28 cellular contexts compared by ENCODE assay signal in the genomic region with DNA sequence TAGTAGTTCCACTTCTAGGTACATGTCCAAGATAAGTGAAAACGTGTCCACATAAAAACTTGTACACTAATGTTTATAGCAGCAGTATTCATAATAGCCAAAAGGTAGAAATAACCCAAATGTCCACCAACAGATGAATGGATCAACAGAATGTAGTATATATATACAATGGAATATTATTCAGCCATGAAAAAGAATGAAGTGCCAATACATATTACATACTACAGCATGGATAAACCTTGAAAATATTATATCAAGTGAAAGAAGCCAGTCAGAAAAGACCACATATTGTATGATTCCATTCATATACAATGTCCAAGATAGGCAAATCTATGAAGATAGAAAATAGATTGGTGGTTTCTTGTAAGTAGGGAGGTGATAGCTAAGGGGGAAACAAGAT. TPM values are rescaled to one million over a fixed set of nuclear protein-coding genes. Genes with fewer than 3 reads are reported as not detected.
DNase-seq lines count a peak whose midpoint lies in the region; ATAC-seq, FAIRE-seq and TF ChIP-seq lines count a peak whose summit lies in the region.
"Had no signal": no experiment of that assay in that cellular context is flagged by ENCODE, and none has a peak within 500 bp of the region (broad histone marks: within the 10 kb centered on the region; RNA-seq: fewer than 3 reads in every experiment).

No MANE protein-coding gene starts in this region.

- H3K36me3 ChIP-seq in HEK293 (ENCODE audit: control insufficient read depth in 2 of 2, insufficient read depth in 1 of 2, low read length in 2 of 2), result no peaks in the 10 kb centered on the region
- H3K36me3 ChIP-seq in colonic mucosa, result no peaks in the 10 kb centered on the region
- H3K36me3 ChIP-seq in pancreas, result no peaks in the 10 kb centered on the region
- H3K36me3 ChIP-seq: BE2C, BLaER1 had no signal

- intact Hi-C loops in colonic mucosa (cut with DNase I) (loop anchor here (5.0 to 10.0 kb wide), 2 partner anchors 92 to 114 kb away; no protein-coding TSS in a partner anchor), pancreas (cut with DNase I) (loop anchor here in 1 of 3 donors (10.0 kb wide), 1 partner anchor 68 kb away; no protein-coding TSS in a partner anchor)

- H3K36me3 Mint-ChIP-seq in activated naive CD4-positive, alpha-beta T cell treated with anti-CD3 and anti-CD28 coated beads, Interleukin-2, amount 10 ng/mL, durations not matched to agents 7 days and 5 days, result no peaks in the 10 kb centered on the region
- H3K36me3 Mint-ChIP-seq: CD14-positive monocyte; CD4-positive, alpha-beta memory T cell; CD4-positive, CD25-positive, alpha-beta regulatory T cell; CD8-positive, alpha-beta memory T cell had no signal

- no peak overlapping the region for H3K27ac Mint-ChIP-seq in activated naive CD4-positive, alpha-beta T cell treated with anti-CD3 and anti-CD28 coated beads, Interleukin-2, amount 10 ng/mL, durations not matched to agents 7 days and 5 days
- H3K27ac Mint-ChIP-seq: CD14-positive monocyte; CD4-positive, alpha-beta memory T cell; CD4-positive, CD25-positive, alpha-beta regulatory T cell; CD8-positive, alpha-beta memory T cell had no signal

- no peak overlapping the region for H3K9ac ChIP-seq in colonic mucosa (ENCODE audit: low read depth in 2 of 2, low read length in 2 of 2)
- H3K9ac ChIP-seq: BLaER1 had no signal

- H3K27ac ChIP-seq in 22Rv1, result peak overlapping the region; percentile 62
- no peak overlapping the region for H3K27ac ChIP-seq in HEK293 (ENCODE audit: extremely low read depth, low read depth, low read length)
- peak overlapping the region; percentile 74 for H3K27ac ChIP-seq in colonic mucosa
- H3K27ac ChIP-seq in pancreas, result no peak overlapping the region
- H3K27ac ChIP-seq: BLaER1 had no signal

- no peak overlapping the region for H3K4me3 Mint-ChIP-seq in activated naive CD4-positive, alpha-beta T cell treated with anti-CD3 and anti-CD28 coated beads, Interleukin-2, amount 10 ng/mL, durations not matched to agents 7 days and 5 days
- H3K4me3 Mint-ChIP-seq: CD14-positive monocyte; CD4-positive, alpha-beta memory T cell; CD4-positive, CD25-positive, alpha-beta regulatory T cell; CD8-positive, alpha-beta memory T cell had no signal

- ATAC-seq in pancreas (no peak), HG03108 (IDR thresholded peaks at IDR 0.05; ENCODE audit: unreplicated experiment) (no peak)

- H3K4me1 Mint-ChIP-seq in activated naive CD4-positive, alpha-beta T cell treated with anti-CD3 and anti-CD28 coated beads, Interleukin-2, amount 10 ng/mL, durations not matched to agents 7 days and 5 days, result no peaks in the 10 kb centered on the region
- H3K4me1 Mint-ChIP-seq: CD14-positive monocyte; CD4-positive, alpha-beta memory T cell; CD4-positive, CD25-positive, alpha-beta regulatory T cell; CD8-positive, alpha-beta memory T cell had no signal

- FAIRE-seq in pancreas (lab: Jason Lieb, UNC), result peak; percentile 5
- FAIRE-seq: A204.1, D721Med, G401.6, GM12891, GM19239 had no signal

- H3K9me3 ChIP-seq in HEK293 (ENCODE audit: control insufficient read depth, insufficient read depth, low read depth, low read length) (no peaks in the 10 kb centered on the region), colonic mucosa (no peaks in the 10 kb centered on the region), pancreas (no peaks in the 10 kb centered on the region)
- H3K9me3 ChIP-seq: BE2C, BLaER1 had no signal

- CTCF ChIA-PET in HEK293 (lab: Yijun Ruan, JAX), result interaction anchor here (0.6 to 5.3 kb wide), 7 partner anchors 8 to 114 kb away, joined by 3 to 74 read pairs (median 10); no protein-coding TSS in a partner anchor
- CTCF ChIA-PET in activated naive CD4-positive, alpha-beta T cell treated with anti-CD3 and anti-CD28 coated beads, Interleukin-2, amount 10 ng/mL, durations not matched to agents 7 days and 5 days (lab: Charles Lee), result interaction anchor here (2.2 to 2.5 kb wide), 2 partner anchors 72 to 75 kb away, joined by 9 to 11 read pairs; no protein-coding TSS in a partner anchor

- DNase-seq in colonic mucosa (no peak), pancreas (no peak), nucleus accumbens (lab: John Stamatoyannopoulos, UW) (no peak), dedifferentiated amniotic fluid mesenchymal stem cell (ENCODE audit: extremely low spot score) (no peak)
- DNase-seq in activated naive CD4-positive, alpha-beta T cell treated with anti-CD3 and anti-CD28 coated beads, Interleukin-2, amount 10 ng/mL, durations not matched to agents 7 days and 5 days, result no peak
- DNase-seq: 8988T; ACHN; BE2C; C1 segment of cervical spinal cord; Calu3; CD4-positive, alpha-beta memory T cell; CD4-positive, CD25-positive, alpha-beta regulatory T cell; CD8-positive, alpha-beta memory T cell; COR-L47; DMS79 treated with DMSO at 0.1 percent for 48 hours; GF-D8 had no signal

- no peaks in the 10 kb centered on the region for H3K9me3 Mint-ChIP-seq in activated naive CD4-positive, alpha-beta T cell treated with anti-CD3 and anti-CD28 coated beads, Interleukin-2, amount 10 ng/mL, durations not matched to agents 7 days and 5 days
- H3K9me3 Mint-ChIP-seq: CD4-positive, CD25-positive, alpha-beta regulatory T cell had no signal

- H3K27me3 Mint-ChIP-seq in activated naive CD4-positive, alpha-beta T cell treated with anti-CD3 and anti-CD28 coated beads, Interleukin-2, amount 10 ng/mL, durations not matched to agents 7 days and 5 days, result peaks cover 6% of the 10 kb centered on the region
- H3K27me3 Mint-ChIP-seq: CD4-positive, CD25-positive, alpha-beta regulatory T cell; CD8-positive, alpha-beta memory T cell had no signal

- H3K4me1 ChIP-seq in HEK293 (ENCODE audit: control insufficient read depth, insufficient read depth, low read length) (peaks cover 13% of the 10 kb centered on the region; the same call in 1 of the 2 replicates), colonic mucosa (peaks cover 4% of the 10 kb centered on the region), pancreas (peaks cover 7 to 12% (median 9%) of the 10 kb centered on the region in 3 donors)
- H3K4me1 ChIP-seq: BE2C had no signal

- POLR2A ChIA-PET in HEK293 (lab: Yijun Ruan, JAX), result no interaction called here

- TF ChIP-seq CTCF in 22Rv1 (IDR thresholded peaks at IDR 0.05) (no peak), HEK293 (tag by site-specific recombination; IDR thresholded peaks at IDR 0.05) (no peak), colonic mucosa (IDR thresholded peaks at IDR 0.05) (no peak), pancreas (IDR thresholded peaks at IDR 0.05) (no peak)

- H3K4me3 ChIP-seq in HEK293 (ENCODE audit: low read depth, low read length), result no peak overlapping the region
- no peak overlapping the region for H3K4me3 ChIP-seq in colonic mucosa
- H3K4me3 ChIP-seq in pancreas, result no peak overlapping the region
- H3K4me3 ChIP-seq: BLaER1 had no signal

- no peaks in the 10 kb centered on the region for H3K27me3 ChIP-seq in colonic mucosa
- no peaks in the 10 kb centered on the region for H3K27me3 ChIP-seq in pancreas
- H3K27me3 ChIP-seq: BE2C, BLaER1 had no signal

- WGBS in pancreas, 2 donors, result 65 to 78% methylated on average over 1 of the region's 1 CpG

TF ChIP-seq in HEK293, 187 proteins besides CTCF, POLR2A, EP300 and RAD21:
- no peak for TF ChIP-seq ZNF138 (tag by site-specific recombination; IDR thresholded peaks at IDR 0.05; ENCODE audit: borderline replicate concordance)
- TF ChIP-seq ZNF146 (tag by site-specific recombination; IDR thresholded peaks at IDR 0.05), result peak; percentile 89

RNA-seq across cellular contexts. Expression of a gene that starts 47.8 kb away (rescaled TPM):
- total RNA-seq in colonic mucosa (100 to 1,000 TPM in 1 of 2 donors, 10 to 100 TPM in 1; 54.9 to 126 TPM), pancreas (10 to 100 TPM; 13.2 to 27.3 (median 18.0) TPM)
- 10 to 100 TPM in 1 of 2 donors, 1 to 10 TPM in 1; 8.2 to 14.9 TPM for polyA plus RNA-seq in pancreas

RNA-seq across cellular contexts. Expression of a gene that starts 48.4 kb away (rescaled TPM):
- total RNA-seq in colonic mucosa (not detected), pancreas (not detected)
- not detected for polyA plus RNA-seq in pancreas
- total RNA-seq: A673; Calu3; CD4-positive, alpha-beta memory T cell; CD4-positive, CD25-positive, alpha-beta regulatory T cell; CD8-positive, alpha-beta memory T cell had no signal
- polyA plus RNA-seq: AG04450; CD14-positive monocyte; CD4-positive, alpha-beta memory T cell; CD4-positive, CD25-positive, alpha-beta regulatory T cell; CD8-positive, alpha-beta memory T cell had no signal

Comparison
In these comparisons a context has a peak if more than half of its experiments do, and no peak if none do; other contexts are left out.
1. H3K27ac ChIP-seq: peak in 22Rv1 (single experiment) and colonic mucosa (single experiment); none in HEK293 (single experiment) and pancreas (0 of 4).